ENCODE assay signal across 8 cellular contexts in the genomic region with DNA sequence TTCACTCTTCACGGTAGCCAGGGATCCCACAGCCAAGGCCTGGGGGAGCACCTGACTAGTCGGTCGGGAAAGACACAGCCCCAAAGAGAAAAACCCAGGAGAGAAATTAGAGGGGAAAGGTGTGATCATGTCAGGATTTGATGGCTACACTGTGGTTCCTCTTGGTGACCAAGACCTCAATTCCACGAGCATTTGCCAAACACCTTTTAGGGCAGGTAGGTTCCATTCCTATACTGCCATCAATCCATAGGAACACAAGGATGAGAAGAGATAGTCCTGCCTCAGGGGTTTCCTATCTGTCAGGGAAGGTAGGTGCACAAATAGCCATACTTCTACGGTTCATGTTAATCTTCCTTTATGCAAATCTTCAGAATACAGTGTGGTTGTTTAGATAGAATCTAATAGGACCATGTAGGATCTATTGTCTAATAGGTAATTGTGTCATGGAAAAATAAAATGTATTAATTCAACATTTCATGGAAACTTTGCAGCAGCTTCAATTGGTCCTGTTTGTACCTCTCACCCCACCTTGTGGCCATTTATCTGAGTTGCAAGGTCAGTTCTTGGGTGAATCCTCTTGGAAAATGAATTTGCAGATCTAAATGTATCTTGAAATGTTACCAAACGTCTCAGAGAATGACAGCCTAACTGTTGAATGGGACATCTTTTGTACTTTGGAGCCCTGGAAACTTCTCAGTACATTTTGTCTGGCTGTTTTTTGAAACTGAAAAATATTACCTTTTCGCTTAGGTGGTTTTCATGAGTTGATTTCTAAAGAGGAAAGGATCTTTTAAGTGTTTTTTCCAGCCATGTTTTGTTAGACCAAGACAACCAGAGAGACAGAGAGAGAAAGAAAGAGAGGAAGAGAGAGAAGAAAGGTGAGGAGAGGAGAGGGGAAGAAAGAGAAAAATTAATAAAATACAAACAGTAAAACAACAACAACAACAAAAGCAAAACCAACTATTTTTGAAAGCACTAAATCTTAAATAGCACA. TPM values are rescaled to one million over a fixed set of nuclear protein-coding genes. Genes with fewer than 3 reads are reported as not detected.
A peak's percentile ranks its signal among the peaks of the same experiment; 100 is the strongest.
DNase-seq lines count a peak whose midpoint lies in the region; ATAC-seq and TF ChIP-seq lines count a peak whose summit lies in the region.

No MANE protein-coding gene starts in this region.

- H3K27ac Mint-ChIP-seq in endodermal cell (peak overlapping the region; percentile 9), mesothelial cell of epicardium (no peak overlapping the region)

- H3K4me1 ChIP-seq in RWPE2 (ENCODE audit: insufficient read depth, poor library complexity, severe bottlenecking) (peaks cover 17% of the 10 kb centered on the region), endodermal cell (ENCODE audit: control insufficient read depth, insufficient read depth, low read length) (no peaks in the 10 kb centered on the region)

- 74 to 77% methylated on average over 4 to 7 of the region's 7 CpGs for WGBS in endodermal cell (ENCODE audit: insufficient coverage in 1 of 2, insufficient read length in 1 of 2), 2 experiments

- no peak for ATAC-seq in RWPE2 (ENCODE audit: low read depth)
- ATAC-seq in GM19023 (IDR thresholded peaks at IDR 0.05; ENCODE audit: unreplicated experiment), result no peak

- H3K4me1 Mint-ChIP-seq in endodermal cell, result no peaks in the 10 kb centered on the region
- H3K4me1 Mint-ChIP-seq in mesothelial cell of epicardium, result no peaks in the 10 kb centered on the region

- TF ChIP-seq CTCF in HFF-Myc (IDR thresholded peaks at IDR 0.05; ENCODE audit: low read depth, low read length, missing control alignments) (peak; percentile 71), RWPE2 (IDR thresholded peaks at IDR 0.05; ENCODE audit: poor library complexity, severe bottlenecking) (peak; percentile 97), endodermal cell (conservative IDR thresholded peaks at IDR 0.05) (peak; percentile 92), mesothelial cell of epicardium (IDR thresholded peaks at IDR 0.05; ENCODE audit: unreplicated experiment) (peak; percentile 89)

- H3K36me3 Mint-ChIP-seq in endodermal cell (ENCODE audit: low read depth), result no peaks in the 10 kb centered on the region
- H3K36me3 Mint-ChIP-seq in mesothelial cell of epicardium, result no peaks in the 10 kb centered on the region

- H3K36me3 ChIP-seq in RWPE2 (ENCODE audit: low read depth), result no peaks in the 10 kb centered on the region
- no peaks in the 10 kb centered on the region for H3K36me3 ChIP-seq in endodermal cell (ENCODE audit: control insufficient read depth, insufficient read depth, low read length)

- no peak overlapping the region for H3K9ac ChIP-seq in endodermal cell (ENCODE audit: extremely low read depth, low read length, poor library complexity, severe bottlenecking)

- H3K9me3 ChIP-seq in RWPE2 (ENCODE audit: severe bottlenecking) (no peaks in the 10 kb centered on the region), endodermal cell (ENCODE audit: control insufficient read depth, low read length) (no peaks in the 10 kb centered on the region)

- DNase-seq in NCI-H2081 (lab: John Stamatoyannopoulos, UW), result peak; percentile 17 to 24
- no peak for DNase-seq in NCI-H2081 treated with DMSO at 0.1 percent for 48 hours (lab: John Stamatoyannopoulos, UW)
- peak; percentile 46 for DNase-seq in HFF-Myc (ENCODE audit: extremely low read depth, low read depth)
- no peak for DNase-seq in RWPE2 (ENCODE audit: low spot score)
- peak; percentile 81 for DNase-seq in endodermal cell
- no peak for DNase-seq in mesothelial cell of epicardium (ENCODE audit: low spot score in 2 of 2, unreplicated experiment in 2 of 2)
- DNase-seq in activated effector memory CD4-positive, alpha-beta T cell treated with anti-CD3 and anti-CD28 coated beads, Interleukin-2, amount 50 U/mL, for 16 hours, result no peak

- H3K27me3 ChIP-seq in RWPE2 (ENCODE audit: insufficient read depth, poor library complexity, severe bottlenecking), result no peaks in the 10 kb centered on the region
- H3K27me3 ChIP-seq in endodermal cell (ENCODE audit: control insufficient read depth, insufficient read depth, low read length, poor library complexity, severe bottlenecking), result no peaks in the 10 kb centered on the region

- no peaks in the 10 kb centered on the region for H3K27me3 Mint-ChIP-seq in endodermal cell (ENCODE audit: insufficient read depth)
- H3K27me3 Mint-ChIP-seq in mesothelial cell of epicardium (ENCODE audit: low read depth), result peaks cover 10% of the 10 kb centered on the region

- H3K4me3 ChIP-seq in HFF-Myc (replicated peaks; ENCODE audit: low read depth, low read length) (no peak overlapping the region), RWPE2 (ENCODE audit: severe bottlenecking) (no peak overlapping the region), endodermal cell (ENCODE audit: low read length) (no peak overlapping the region)

- no peaks in the 10 kb centered on the region for H3K9me3 Mint-ChIP-seq in endodermal cell
- no peaks in the 10 kb centered on the region for H3K9me3 Mint-ChIP-seq in mesothelial cell of epicardium

- H3K4me3 Mint-ChIP-seq in endodermal cell (no peak overlapping the region), mesothelial cell of epicardium (no peak overlapping the region)

- H3K27ac ChIP-seq in RWPE2 (ENCODE audit: poor library complexity, severe bottlenecking) (peak overlapping the region; percentile 27), endodermal cell (ENCODE audit: low read depth, low read length) (no peak overlapping the region)

RNA-seq across cellular contexts. Expression of a gene that starts 33.7 kb away (rescaled TPM):
- total RNA-seq in endodermal cell (not detected), mesothelial cell of epicardium (not detected in 3 replicates)
- polyA plus RNA-seq in endodermal cell (2013, experiment 1 of 2), result not detected
- not detected for polyA plus RNA-seq in endodermal cell (2013, experiment 2 of 2)

Comparison
In these comparisons a context has a peak if more than half of its experiments do, and no peak if none do; other contexts are left out.
1. DNase-seq: peak in NCI-H2081 (2 of 2), HFF-Myc (single experiment) and endodermal cell (single experiment); none in NCI-H2081 treated with DMSO at 0.1 percent for 48 hours (single experiment), RWPE2 (single experiment), mesothelial cell of epicardium (0 of 2) and activated effector memory CD4-positive, alpha-beta T cell treated with anti-CD3 and anti-CD28 coated beads, Interleukin-2, amount 50 U/mL, for 16 hours (single experiment).
2. Peak in every context shown above with its lines, with median percentiles within 50 percentile points of each other: CTCF ChIP-seq.